In the genomic region with DNA sequence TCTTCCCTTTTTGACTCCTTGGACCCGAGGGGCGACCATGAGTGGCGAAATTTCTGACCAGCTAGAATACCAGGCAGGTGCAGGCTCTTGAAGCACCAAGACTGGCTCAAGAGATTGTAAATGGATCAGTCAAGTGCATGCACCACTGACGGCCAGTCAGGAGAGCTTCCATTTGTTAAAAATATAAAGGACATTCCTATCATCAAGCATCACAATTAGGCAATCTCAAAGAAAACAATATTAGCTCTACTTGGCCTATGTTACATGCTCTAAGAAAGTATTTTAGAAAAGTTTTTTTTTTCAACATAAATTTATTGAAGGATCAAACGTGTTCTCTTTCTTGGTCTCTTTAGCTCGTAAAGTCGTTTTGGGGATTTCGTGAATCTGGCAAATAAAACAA, we compare ENCODE assay signal across 14 cellular contexts. TPM values are rescaled to one million over a fixed set of nuclear protein-coding genes. Genes with fewer than 3 reads are reported as not detected.
DNase-seq lines count a peak whose midpoint lies in the region; ATAC-seq and TF ChIP-seq lines count a peak whose summit lies in the region.
"Had no signal": no experiment of that assay in that cellular context is flagged by ENCODE, and none has a peak within 500 bp of the region (broad histone marks: within the 10 kb centered on the region; RNA-seq: fewer than 3 reads in every experiment).

No MANE protein-coding gene starts in this region.

- POLR2A ChIA-PET in T-cell (lab: Charles Lee) = interaction anchor here in 1 of 2 donors (0.6 kb wide), 1 partner anchor 115 kb away, joined by 3 read pairs; no protein-coding TSS in a partner anchor

- no peak overlapping the region for H3K27ac ChIP-seq in esophagus muscularis mucosa (replicated peaks in 1 of 4)

- CTCF ChIA-PET in T-cell (lab: Charles Lee) = no interaction called here

- peak overlapping the region; percentile 8 for H3K4me3 Mint-ChIP-seq in activated naive CD4-positive, alpha-beta T cell treated with anti-CD3 and anti-CD28 coated beads, Interleukin-2, amount 50 U/mL, for 24 hours
- H3K4me3 Mint-ChIP-seq in T-cell = peak overlapping the region; percentile 87 to 88 (median 88)
- H3K4me3 Mint-ChIP-seq in stimulated activated effector memory CD8-positive, alpha-beta T cell treated with anti-CD3 and anti-CD28 coated beads, Interleukin-12 subunit alpha, Interleukin-12 subunit beta, amount 100 ng/mL, for 72 hours = peak overlapping the region; percentile 93

- H3K4me1 ChIP-seq in esophagus muscularis mucosa = peaks cover 6 to 39% (median 33%) of the 10 kb centered on the region in 4 donors

- intact Hi-C loops in esophagus muscularis mucosa (cut with DNase I) = loop anchor here (5.0 kb wide), 1 partner anchor 266 kb away; no protein-coding TSS in a partner anchor

- TF ChIP-seq CTCF in fibroblast of pulmonary artery (IDR thresholded peaks at IDR 0.05; ENCODE audit: low read length, missing control alignments) (no peak), esophagus muscularis mucosa (IDR thresholded peaks at IDR 0.05) (no peak)

- ATAC-seq in T-cell (replicated peaks in 1 of 4) = no peak
- ATAC-seq in stimulated activated effector memory CD8-positive, alpha-beta T cell treated with anti-CD3 and anti-CD28 coated beads, Interleukin-12 subunit alpha, Interleukin-12 subunit beta, amount 100 ng/mL, for 72 hours = no peak
- ATAC-seq: gastroesophageal sphincter, left lobe of liver, Right ventricle myocardium inferior had no signal

- WGBS in esophagus muscularis mucosa = 86% methylated on average over 8 of the region's 8 CpGs

- H3K27me3 ChIP-seq in esophagus muscularis mucosa = no peaks in the 10 kb centered on the region
- H3K27me3 ChIP-seq: gastroesophageal sphincter had no signal

- TF ChIP-seq POLR2A in esophagus muscularis mucosa (IDR thresholded peaks at IDR 0.05; ENCODE audit: low read depth) = no peak

- no peak for TF ChIP-seq EP300 in esophagus muscularis mucosa (IDR thresholded peaks at IDR 0.05)

- peaks cover 2% of the 10 kb centered on the region for H3K36me3 Mint-ChIP-seq in activated naive CD4-positive, alpha-beta T cell treated with anti-CD3 and anti-CD28 coated beads, Interleukin-2, amount 50 U/mL, for 24 hours
- H3K36me3 Mint-ChIP-seq in T-cell = no peaks in the 10 kb centered on the region
- H3K36me3 Mint-ChIP-seq in stimulated activated effector memory CD8-positive, alpha-beta T cell treated with anti-CD3 and anti-CD28 coated beads, Interleukin-12 subunit alpha, Interleukin-12 subunit beta, amount 100 ng/mL, for 72 hours = peaks cover 24% of the 10 kb centered on the region

- H3K27ac Mint-ChIP-seq in activated naive CD4-positive, alpha-beta T cell treated with anti-CD3 and anti-CD28 coated beads, Interleukin-2, amount 50 U/mL, for 24 hours = peak overlapping the region; percentile 94
- peak overlapping the region in 1 of 2 donors; percentile 88 for H3K27ac Mint-ChIP-seq in T-cell
- peak overlapping the region; percentile 96 for H3K27ac Mint-ChIP-seq in stimulated activated effector memory CD8-positive, alpha-beta T cell treated with anti-CD3 and anti-CD28 coated beads, Interleukin-12 subunit alpha, Interleukin-12 subunit beta, amount 100 ng/mL, for 72 hours

- H3K4me3 ChIP-seq in fibroblast of pulmonary artery (replicated peaks; ENCODE audit: low read depth, low read length) (no peak overlapping the region), esophagus muscularis mucosa (peak overlapping the region in 1 of 4 donors; percentile 98)

- H3K4me1 Mint-ChIP-seq in activated naive CD4-positive, alpha-beta T cell treated with anti-CD3 and anti-CD28 coated beads, Interleukin-2, amount 50 U/mL, for 24 hours = peaks cover 50% of the 10 kb centered on the region
- H3K4me1 Mint-ChIP-seq in T-cell = peaks cover 45 to 57% (median 55%) of the 10 kb centered on the region in 3 donors
- peaks cover 34% of the 10 kb centered on the region for H3K4me1 Mint-ChIP-seq in stimulated activated effector memory CD8-positive, alpha-beta T cell treated with anti-CD3 and anti-CD28 coated beads, Interleukin-12 subunit alpha, Interleukin-12 subunit beta, amount 100 ng/mL, for 72 hours

- H3K27me3 Mint-ChIP-seq in activated naive CD4-positive, alpha-beta T cell treated with anti-CD3 and anti-CD28 coated beads, Interleukin-2, amount 50 U/mL, for 24 hours = no peaks in the 10 kb centered on the region
- H3K27me3 Mint-ChIP-seq in T-cell = no peaks in the 10 kb centered on the region

- no peaks in the 10 kb centered on the region for H3K9me3 Mint-ChIP-seq in activated naive CD4-positive, alpha-beta T cell treated with anti-CD3 and anti-CD28 coated beads, Interleukin-2, amount 50 U/mL, for 24 hours
- H3K9me3 Mint-ChIP-seq in T-cell = no peaks in the 10 kb centered on the region
- H3K9me3 Mint-ChIP-seq in stimulated activated effector memory CD8-positive, alpha-beta T cell treated with anti-CD3 and anti-CD28 coated beads, Interleukin-12 subunit alpha, Interleukin-12 subunit beta, amount 100 ng/mL, for 72 hours = no peaks in the 10 kb centered on the region

- DNase-seq in activated naive CD4-positive, alpha-beta T cell (lab: John Stamatoyannopoulos, UW) = no peak
- DNase-seq in T-cell (no peak), fibroblast of pulmonary artery (ENCODE audit: low read depth) (peak; percentile 27), DMS 273 (lab: John Stamatoyannopoulos, UW; ENCODE audit: unreplicated experiment) (no peak), esophagus muscularis mucosa (ENCODE audit: extremely low spot score) (no peak), NCI-H2227 treated with DMSO at 0.1 percent for 48 hours (lab: John Stamatoyannopoulos, UW) (no peak)
- DNase-seq in stimulated activated effector memory CD8-positive, alpha-beta T cell treated with anti-CD3 and anti-CD28 coated beads, Interleukin-12 subunit alpha, Interleukin-12 subunit beta, amount 100 ng/mL, for 72 hours (ENCODE audit: low spot score in 2 of 2) = no peak
- DNase-seq: MV-4-11, NCI-H510A, nucleus accumbens had no signal

- H3K9me3 ChIP-seq in esophagus muscularis mucosa = no peaks in the 10 kb centered on the region
- H3K9me3 ChIP-seq: gastroesophageal sphincter had no signal

- H3K36me3 ChIP-seq in esophagus muscularis mucosa = no peaks in the 10 kb centered on the region
- H3K36me3 ChIP-seq: gastroesophageal sphincter had no signal

RNA-seq across cellular contexts. Expression of gene PRKCA, which starts 1.5 kb away (rescaled TPM):
- 100 to 1,000 TPM in 2 of 5 donors, 10 to 100 TPM in 3; 75.9 to 128 (median 82.0) TPM for total RNA-seq in T-cell
- 10 to 100 TPM; 24.5 to 61.9 (median 40.8) TPM for total RNA-seq in esophagus muscularis mucosa

Comparison
In these comparisons a context has a peak if more than half of its experiments do, and no peak if none do; other contexts are left out.
1. H3K4me3 Mint-ChIP-seq: peak in every context shown above with its lines; median percentile 93 in stimulated activated effector memory CD8-positive, alpha-beta T cell treated with anti-CD3 and anti-CD28 coated beads, Interleukin-12 subunit alpha, Interleukin-12 subunit beta, amount 100 ng/mL, for 72 hours; 88 in T-cell; 8 in activated naive CD4-positive, alpha-beta T cell treated with anti-CD3 and anti-CD28 coated beads, Interleukin-2, amount 50 U/mL, for 24 hours.